ENCODE assay signal across 24 cellular contexts in genomic region chr6:134049176-134049575, GRCh38. TPM values are rescaled to one million over a fixed set of nuclear protein-coding genes. Genes with fewer than 3 reads are reported as not detected.
DNase-seq lines count a peak whose midpoint lies in the region; ATAC-seq and TF ChIP-seq lines count a peak whose summit lies in the region.
"Had no signal": no experiment of that assay in that cellular context is flagged by ENCODE, and none has a peak within 500 bp of the region (broad histone marks: within the 10 kb centered on the region; RNA-seq: fewer than 3 reads in every experiment).

No MANE protein-coding gene starts in this region.

- TF ChIP-seq POLR2A in gastrocnemius medialis (IDR thresholded peaks at IDR 0.05), result no peak

- intact Hi-C loops in left ventricle myocardium inferior (cut with micrococcal nuclease), result no loop called here
- intact Hi-C loops in heart right ventricle (cut with DNase I), result loop anchor here in 1 of 10 donors (5.0 kb wide), 1 partner anchor 57 kb away; no protein-coding TSS in a partner anchor
- intact Hi-C loops in gastrocnemius medialis (cut with DNase I; ENCODE audit: low total_unique reads), result no loop called here
- intact Hi-C loops in mucosa of descending colon (cut with DNase I, micrococcal nuclease), result no loop called here

- no peak overlapping the region for H3K9ac ChIP-seq in liver (ENCODE audit: low read depth in 1 of 2, low read length in 2 of 2)

- H3K27me3 ChIP-seq in left ventricle myocardium inferior (ENCODE audit: low read depth) (no peaks in the 10 kb centered on the region), heart right ventricle (no peaks in the 10 kb centered on the region), liver (ENCODE audit: control insufficient read depth in 4 of 4, insufficient read depth in 4 of 4, low read length in 3 of 4) (no peaks in the 10 kb centered on the region), gastrocnemius medialis (no peaks in the 10 kb centered on the region)
- H3K27me3 ChIP-seq: MG63, Peyer's patch, SJCRH30 had no signal

- H3K36me3 ChIP-seq in left ventricle myocardium inferior, result no peaks in the 10 kb centered on the region
- no peaks in the 10 kb centered on the region for H3K36me3 ChIP-seq in heart right ventricle
- H3K36me3 ChIP-seq in liver (ENCODE audit: control insufficient read depth in 4 of 4, insufficient read depth in 3 of 4, low read depth in 1 of 4, low read length in 3 of 4), result no peaks in the 10 kb centered on the region
- no peaks in the 10 kb centered on the region for H3K36me3 ChIP-seq in gastrocnemius medialis
- no peaks in the 10 kb centered on the region for H3K36me3 ChIP-seq in mucosa of descending colon (ENCODE audit: low read depth)
- H3K36me3 ChIP-seq: MG63, Peyer's patch, SJCRH30 had no signal

- DNase-seq in left ventricle myocardium inferior (no peak), heart right ventricle (no peak), cerebellar cortex (ENCODE audit: low spot score) (peak; percentile 39), gastrocnemius medialis (no peak), mucosa of gallbladder (ENCODE audit: low spot score) (no peak), mucosa of descending colon (no peak)
- DNase-seq: Calu3; CD8-positive, alpha-beta memory T cell; GDM1; GOT3; MG63; NCI-H1092; NCI-H1436; NCI-H1930; NCI-H510A treated with DMSO at 0.1 percent for 48 hours; NCI-H774; NK-92 treated with Interleukin-12 subunit alpha and Interleukin-12 subunit beta, amount 100 ng/mL, for 24 hours; Peyer's patch; SJCRH30 had no signal

- WGBS in heart right ventricle, 2 donors, result 45 to 51% methylated on average over 5 of the region's 5 CpGs
- 33% methylated on average over 5 of the region's 5 CpGs for WGBS in liver

- in situ Hi-C loops in gastrocnemius medialis (cut with MboI; ENCODE audit: low sequenced_read_pairs in 4 of 4), result no loop called here

- TF ChIP-seq CTCF in left ventricle myocardium inferior (IDR thresholded peaks at IDR 0.05; ENCODE audit: borderline replicate concordance), result no peak
- TF ChIP-seq CTCF in heart right ventricle (IDR thresholded peaks at IDR 0.05), result no peak
- TF ChIP-seq CTCF in liver (IDR thresholded peaks at IDR 0.05; ENCODE audit: low read depth, low read length, missing input control), result no peak
- no peak for TF ChIP-seq CTCF in gastrocnemius medialis (IDR thresholded peaks at IDR 0.05 in 4 of 5, conservative IDR thresholded peaks at IDR 0.05 in 1 of 5)
- no peak for TF ChIP-seq CTCF in mucosa of descending colon (IDR thresholded peaks at IDR 0.05)

- ATAC-seq in heart right ventricle, result no peak
- ATAC-seq in gastrocnemius medialis, result no peak
- ATAC-seq in mucosa of descending colon, result no peak
- no peak for ATAC-seq in HG02759 (IDR thresholded peaks at IDR 0.05; ENCODE audit: unreplicated experiment)
- ATAC-seq: HCT116, K562 had no signal

- no peak for TF ChIP-seq RAD21 in liver (IDR thresholded peaks at IDR 0.05)

- H3K9me3 ChIP-seq in left ventricle myocardium inferior (replicated peaks) (no peaks in the 10 kb centered on the region), heart right ventricle (no peaks in the 10 kb centered on the region), liver (ENCODE audit: control insufficient read depth in 4 of 4, low read length in 3 of 4) (no peaks in the 10 kb centered on the region), gastrocnemius medialis (no peaks in the 10 kb centered on the region), mucosa of descending colon (no peaks in the 10 kb centered on the region)
- H3K9me3 ChIP-seq: MG63, Peyer's patch, SJCRH30 had no signal

- H3K27ac ChIP-seq in left ventricle myocardium inferior (replicated peaks) (peak overlapping the region; percentile 87), heart right ventricle (peak overlapping the region in 5 of 10 donors; percentile 8 to 65 (median 48)), liver (ENCODE audit: low read depth in 1 of 2, low read length in 2 of 2) (peak overlapping the region in 1 of 2 donors; percentile 32), gastrocnemius medialis (peak overlapping the region in 3 of 4 donors; percentile 50 to 96 (median 66))
- H3K27ac ChIP-seq: C4-2B, Peyer's patch, SJCRH30 had no signal

- H3K4me3 ChIP-seq in left ventricle myocardium inferior (peak overlapping the region; percentile 72), heart right ventricle (peak overlapping the region in 1 of 10 donors; percentile 3), liver (ENCODE audit: low read depth in 1 of 3, low read length in 3 of 3) (no peak overlapping the region), gastrocnemius medialis (no peak overlapping the region), mucosa of descending colon (no peak overlapping the region)
- H3K4me3 ChIP-seq: K562, MG63, Peyer's patch, SJCRH30 had no signal

- peaks cover 59% of the 10 kb centered on the region for H3K4me1 ChIP-seq in left ventricle myocardium inferior
- H3K4me1 ChIP-seq in heart right ventricle, result peaks cover 0 to 50% (median 11%) of the 10 kb centered on the region in 9 donors
- H3K4me1 ChIP-seq in liver (ENCODE audit: control insufficient read depth in 4 of 4, insufficient read depth in 4 of 4, low read length in 3 of 4), result peaks cover 1 to 17% (median 7%) of the 10 kb centered on the region in 4 donors
- H3K4me1 ChIP-seq in gastrocnemius medialis, result peaks cover 37 to 38% of the 10 kb centered on the region in 2 donors
- no peaks in the 10 kb centered on the region for H3K4me1 ChIP-seq in mucosa of descending colon (ENCODE audit: low read depth)
- H3K4me1 ChIP-seq: SJCRH30 had no signal

TF ChIP-seq in liver, 16 proteins besides CTCF, POLR2A, EP300 and RAD21:
- peak in 1 of 2 donors; percentile 40 for TF ChIP-seq RXRA (IDR thresholded peaks at IDR 0.05)
- TF ChIP-seq HNF4G (IDR thresholded peaks at IDR 0.05), result no peak
- TF ChIP-seq, protein P1, sequence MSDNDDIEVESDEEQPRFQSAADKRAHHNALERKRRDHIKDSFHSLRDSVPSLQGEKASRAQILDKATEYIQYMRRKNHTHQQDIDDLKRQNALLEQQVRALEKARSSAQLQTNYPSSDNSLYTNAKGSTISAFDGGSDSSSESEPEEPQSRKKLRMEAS (IDR thresholded peaks at IDR 0.05), result peak; percentile 31
- TF ChIP-seq, protein P2, sequence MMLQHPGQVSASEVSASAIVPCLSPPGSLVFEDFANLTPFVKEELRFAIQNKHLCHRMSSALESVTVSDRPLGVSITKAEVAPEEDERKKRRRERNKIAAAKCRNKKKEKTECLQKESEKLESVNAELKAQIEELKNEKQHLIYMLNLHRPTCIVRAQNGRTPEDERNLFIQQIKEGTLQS (IDR thresholded peaks at IDR 0.05), result no peak
- no peak for TF ChIP-seq TAF1 (conservative IDR thresholded peaks at IDR 0.05)
- TF ChIP-seq EGR1 (IDR thresholded peaks at IDR 0.05; ENCODE audit: low read depth in 2 of 2), result no peak
- TF ChIP-seq HNF4A (conservative IDR thresholded peaks at IDR 0.05), result peak; percentile 77
- no peak for TF ChIP-seq YY1 (IDR thresholded peaks at IDR 0.05)
- TF ChIP-seq SP1 (IDR thresholded peaks at IDR 0.05), result peak; percentile 62
TF ChIP-seq in liver: peak in this region for 4.

RNA-seq across cellular contexts. Expression of gene SLC2A12, which starts 3.2 kb away (rescaled TPM):
- 20.8 TPM for total RNA-seq in left ventricle myocardium inferior
- 10 to 100 TPM in 9 of 10 donors, 1 to 10 TPM in 1; 9.6 to 49.1 (median 21.6) TPM for total RNA-seq in heart right ventricle
- polyA plus RNA-seq in heart right ventricle, result 1 to 10 TPM; 3.7 to 5.1 TPM
- 1 to 10 TPM; 2.2 TPM for total RNA-seq in liver
- polyA plus RNA-seq in liver, result under 1 TPM; 0.36 to 0.42 TPM
- total RNA-seq in gastrocnemius medialis, result 1 to 10 TPM; 2.0 to 4.7 (median 3.3) TPM
- total RNA-seq in mucosa of gallbladder, result 10.8 TPM
- 1 to 10 TPM in 2 of 3 donors, under 1 TPM in 1; 0.46 to 2.0 (median 1.0) TPM for total RNA-seq in mucosa of descending colon
- total RNA-seq: CD8-positive, alpha-beta memory T cell had no signal
- polyA plus RNA-seq: CD8-positive, alpha-beta memory T cell had no signal
